Comparison of ENCODE assay signal across 9 cellular contexts in genomic region chr18:13159579-13159978, GRCh38.
DNase-seq lines count a peak whose midpoint lies in the region; ATAC-seq and TF ChIP-seq lines count a peak whose summit lies in the region.
"Had no signal": no experiment of that assay in that cellular context is flagged by ENCODE, and none has a peak within 500 bp of the region (broad histone marks: within the 10 kb centered on the region; RNA-seq: fewer than 3 reads in every experiment).

No MANE protein-coding gene starts in this region.

- no peaks in the 10 kb centered on the region for H3K4me1 ChIP-seq in HAP-1

- peaks cover 21% of the 10 kb centered on the region for H3K9me3 Mint-ChIP-seq in stimulated activated effector memory CD8-positive, alpha-beta T cell treated with anti-CD3 and anti-CD28 coated beads, Interleukin-12 subunit alpha, Interleukin-12 subunit beta, amount 100 ng/mL, for 72 hours

- H3K27ac Mint-ChIP-seq in stimulated activated effector memory CD8-positive, alpha-beta T cell treated with anti-CD3 and anti-CD28 coated beads, Interleukin-12 subunit alpha, Interleukin-12 subunit beta, amount 100 ng/mL, for 72 hours, result no peak overlapping the region

- H3K4me1 Mint-ChIP-seq in stimulated activated effector memory CD8-positive, alpha-beta T cell treated with anti-CD3 and anti-CD28 coated beads, Interleukin-12 subunit alpha, Interleukin-12 subunit beta, amount 100 ng/mL, for 72 hours, result no peaks in the 10 kb centered on the region

- TF ChIP-seq CTCF in astrocyte of the spinal cord (IDR thresholded peaks at IDR 0.05; ENCODE audit: low read depth, low read length), result peak; percentile 86

- in situ Hi-C loops in HAP-1 (cut with MboI; ENCODE audit: low sequenced_read_pairs), result loop anchor here (25.0 kb wide), 1 partner anchor 422 kb away; no protein-coding TSS in a partner anchor
- in situ Hi-C loops in astrocyte of the spinal cord (cut with HindIII; ENCODE audit: low sequenced_read_pairs), result no loop called here

- DNase-seq in COR-L47 (lab: John Stamatoyannopoulos, UW) (peak; percentile 73), HAP-1 (ENCODE audit: low spot score in 2 of 2) (peak; percentile 63 to 72), NCI-H69 (lab: John Stamatoyannopoulos, UW) (peak; percentile 86), astrocyte of the spinal cord (ENCODE audit: low read depth, low spot score) (peak; percentile 76), iPS-NIHi11 (ENCODE audit: low spot score) (peak; percentile 75)
- DNase-seq in stimulated activated effector memory CD8-positive, alpha-beta T cell treated with anti-CD3 and anti-CD28 coated beads, Interleukin-12 subunit alpha, Interleukin-12 subunit beta, amount 100 ng/mL, for 72 hours (ENCODE audit: low spot score in 2 of 2), result peak in 1 of 2 donors; percentile 64

- H3K36me3 Mint-ChIP-seq in stimulated activated effector memory CD8-positive, alpha-beta T cell treated with anti-CD3 and anti-CD28 coated beads, Interleukin-12 subunit alpha, Interleukin-12 subunit beta, amount 100 ng/mL, for 72 hours, result no peaks in the 10 kb centered on the region

- no peak overlapping the region for H3K4me3 Mint-ChIP-seq in stimulated activated effector memory CD8-positive, alpha-beta T cell treated with anti-CD3 and anti-CD28 coated beads, Interleukin-12 subunit alpha, Interleukin-12 subunit beta, amount 100 ng/mL, for 72 hours

- H3K36me3 ChIP-seq in HAP-1 (replicated peaks), result no peaks in the 10 kb centered on the region

- H3K27me3 ChIP-seq in HAP-1 (ENCODE audit: low read depth), result no peaks in the 10 kb centered on the region

- ATAC-seq in stimulated activated effector memory CD8-positive, alpha-beta T cell treated with anti-CD3 and anti-CD28 coated beads, Interleukin-12 subunit alpha, Interleukin-12 subunit beta, amount 100 ng/mL, for 72 hours, result peak; percentile 31
- ATAC-seq in GM18861 (IDR thresholded peaks at IDR 0.05; ENCODE audit: unreplicated experiment) (no peak), HG03439 (IDR thresholded peaks at IDR 0.05; ENCODE audit: unreplicated experiment) (no peak)

- no peaks in the 10 kb centered on the region for H3K9me3 ChIP-seq in HAP-1

- H3K4me3 ChIP-seq in HAP-1, result no peak overlapping the region
- no peak overlapping the region for H3K4me3 ChIP-seq in astrocyte of the spinal cord (ENCODE audit: low read depth, low read length)
- H3K4me3 ChIP-seq: skin epidermis had no signal
